Comparison of ENCODE assay signal across 1 cellular context in the genomic region with DNA sequence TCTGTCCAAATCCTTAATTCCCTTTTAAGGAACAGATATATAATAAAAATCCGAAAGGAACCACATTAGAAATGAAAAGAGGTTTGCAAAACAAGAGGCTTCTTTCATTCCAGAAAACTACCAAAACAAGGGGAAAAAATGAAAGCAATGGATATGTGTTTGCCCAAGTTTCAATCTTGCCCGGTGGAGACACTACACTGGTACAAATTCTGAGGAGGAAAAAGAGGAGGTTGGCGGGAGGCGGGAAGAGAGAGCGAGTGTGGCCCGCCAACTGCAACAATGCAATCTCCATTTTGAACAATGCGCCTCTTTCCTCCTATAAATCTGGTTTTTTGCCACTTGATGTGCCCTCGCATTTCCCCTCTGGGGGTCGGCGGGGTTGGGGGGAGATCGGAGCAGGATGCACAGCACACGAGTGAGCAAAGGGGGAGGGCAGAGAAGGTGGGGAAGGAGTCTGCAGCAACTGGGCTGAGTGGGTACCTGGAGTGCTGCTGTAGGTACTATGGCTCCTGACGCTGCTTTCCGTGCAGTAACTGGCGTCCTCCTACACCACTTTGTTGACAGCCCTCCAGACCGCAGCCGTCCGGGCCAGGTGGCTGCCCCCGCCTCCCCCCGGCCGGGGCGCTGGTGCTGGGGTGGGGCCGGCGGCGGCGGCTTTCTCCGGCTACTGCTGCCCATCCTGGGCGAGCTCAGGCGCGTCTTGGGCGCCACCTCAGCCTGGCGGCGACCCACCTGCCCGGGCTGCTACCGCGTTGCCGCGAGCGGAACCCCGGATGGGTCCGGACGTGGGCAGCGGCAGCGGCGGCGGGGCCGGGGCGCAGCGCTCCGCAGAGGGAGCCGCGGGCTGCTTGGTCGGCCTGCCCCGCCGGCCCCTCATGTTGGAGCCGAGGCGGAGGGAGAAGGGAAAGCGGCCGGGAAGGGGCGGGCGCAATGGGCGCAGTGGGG.
TF ChIP-seq lines count a peak whose summit lies in the region.

No MANE protein-coding gene starts in this region.

TF ChIP-seq in HepG2, 621 proteins besides CTCF, POLR2A, EP300 and RAD21 (continued from another document and continues in another):
- TF ChIP-seq, protein P1, sequence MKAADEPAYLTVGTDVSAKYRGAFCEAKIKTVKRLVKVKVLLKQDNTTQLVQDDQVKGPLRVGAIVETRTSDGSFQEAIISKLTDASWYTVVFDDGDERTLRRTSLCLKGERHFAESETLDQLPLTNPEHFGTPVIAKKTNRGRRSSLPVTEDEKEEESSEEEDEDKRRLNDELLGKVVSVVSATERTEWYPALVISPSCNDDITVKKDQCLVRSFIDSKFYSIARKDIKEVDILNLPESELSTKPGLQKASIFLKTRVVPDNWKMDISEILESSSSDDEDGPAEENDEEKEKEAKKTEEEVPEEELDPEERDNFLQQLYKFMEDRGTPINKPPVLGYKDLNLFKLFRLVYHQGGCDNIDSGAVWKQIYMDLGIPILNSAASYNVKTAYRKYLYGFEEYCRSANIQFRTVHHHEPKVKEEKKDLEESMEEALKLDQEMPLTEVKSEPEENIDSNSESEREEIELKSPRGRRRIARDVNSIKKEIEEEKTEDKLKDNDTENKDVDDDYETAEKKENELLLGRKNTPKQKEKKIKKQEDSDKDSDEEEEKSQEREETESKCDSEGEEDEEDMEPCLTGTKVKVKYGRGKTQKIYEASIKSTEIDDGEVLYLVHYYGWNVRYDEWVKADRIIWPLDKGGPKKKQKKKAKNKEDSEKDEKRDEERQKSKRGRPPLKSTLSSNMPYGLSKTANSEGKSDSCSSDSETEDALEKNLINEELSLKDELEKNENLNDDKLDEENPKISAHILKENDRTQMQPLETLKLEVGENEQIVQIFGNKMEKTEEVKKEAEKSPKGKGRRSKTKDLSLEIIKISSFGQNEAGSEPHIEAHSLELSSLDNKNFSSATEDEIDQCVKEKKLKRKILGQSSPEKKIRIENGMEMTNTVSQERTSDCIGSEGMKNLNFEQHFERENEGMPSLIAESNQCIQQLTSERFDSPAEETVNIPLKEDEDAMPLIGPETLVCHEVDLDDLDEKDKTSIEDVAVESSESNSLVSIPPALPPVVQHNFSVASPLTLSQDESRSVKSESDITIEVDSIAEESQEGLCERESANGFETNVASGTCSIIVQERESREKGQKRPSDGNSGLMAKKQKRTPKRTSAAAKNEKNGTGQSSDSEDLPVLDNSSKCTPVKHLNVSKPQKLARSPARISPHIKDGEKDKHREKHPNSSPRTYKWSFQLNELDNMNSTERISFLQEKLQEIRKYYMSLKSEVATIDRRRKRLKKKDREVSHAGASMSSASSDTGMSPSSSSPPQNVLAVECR (CRISPR knock-in tag; IDR thresholded peaks at IDR 0.05; ENCODE audit: borderline replicate concordance) = peak; percentile 69; the same call in 1 of the 2 replicates
- TF ChIP-seq, protein P2, sequence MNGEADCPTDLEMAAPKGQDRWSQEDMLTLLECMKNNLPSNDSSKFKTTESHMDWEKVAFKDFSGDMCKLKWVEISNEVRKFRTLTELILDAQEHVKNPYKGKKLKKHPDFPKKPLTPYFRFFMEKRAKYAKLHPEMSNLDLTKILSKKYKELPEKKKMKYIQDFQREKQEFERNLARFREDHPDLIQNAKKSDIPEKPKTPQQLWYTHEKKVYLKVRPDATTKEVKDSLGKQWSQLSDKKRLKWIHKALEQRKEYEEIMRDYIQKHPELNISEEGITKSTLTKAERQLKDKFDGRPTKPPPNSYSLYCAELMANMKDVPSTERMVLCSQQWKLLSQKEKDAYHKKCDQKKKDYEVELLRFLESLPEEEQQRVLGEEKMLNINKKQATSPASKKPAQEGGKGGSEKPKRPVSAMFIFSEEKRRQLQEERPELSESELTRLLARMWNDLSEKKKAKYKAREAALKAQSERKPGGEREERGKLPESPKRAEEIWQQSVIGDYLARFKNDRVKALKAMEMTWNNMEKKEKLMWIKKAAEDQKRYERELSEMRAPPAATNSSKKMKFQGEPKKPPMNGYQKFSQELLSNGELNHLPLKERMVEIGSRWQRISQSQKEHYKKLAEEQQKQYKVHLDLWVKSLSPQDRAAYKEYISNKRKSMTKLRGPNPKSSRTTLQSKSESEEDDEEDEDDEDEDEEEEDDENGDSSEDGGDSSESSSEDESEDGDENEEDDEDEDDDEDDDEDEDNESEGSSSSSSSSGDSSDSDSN (CRISPR knock-in tag; IDR thresholded peaks at IDR 0.05) = peak; percentile 97
- TF ChIP-seq, protein P3, sequence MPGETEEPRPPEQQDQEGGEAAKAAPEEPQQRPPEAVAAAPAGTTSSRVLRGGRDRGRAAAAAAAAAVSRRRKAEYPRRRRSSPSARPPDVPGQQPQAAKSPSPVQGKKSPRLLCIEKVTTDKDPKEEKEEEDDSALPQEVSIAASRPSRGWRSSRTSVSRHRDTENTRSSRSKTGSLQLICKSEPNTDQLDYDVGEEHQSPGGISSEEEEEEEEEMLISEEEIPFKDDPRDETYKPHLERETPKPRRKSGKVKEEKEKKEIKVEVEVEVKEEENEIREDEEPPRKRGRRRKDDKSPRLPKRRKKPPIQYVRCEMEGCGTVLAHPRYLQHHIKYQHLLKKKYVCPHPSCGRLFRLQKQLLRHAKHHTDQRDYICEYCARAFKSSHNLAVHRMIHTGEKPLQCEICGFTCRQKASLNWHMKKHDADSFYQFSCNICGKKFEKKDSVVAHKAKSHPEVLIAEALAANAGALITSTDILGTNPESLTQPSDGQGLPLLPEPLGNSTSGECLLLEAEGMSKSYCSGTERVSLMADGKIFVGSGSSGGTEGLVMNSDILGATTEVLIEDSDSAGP (CRISPR knock-in tag; IDR thresholded peaks at IDR 0.05; ENCODE audit: borderline replicate concordance) = peak; percentile 13; the same call in 1 of the 2 replicates
- TF ChIP-seq, protein P4, sequence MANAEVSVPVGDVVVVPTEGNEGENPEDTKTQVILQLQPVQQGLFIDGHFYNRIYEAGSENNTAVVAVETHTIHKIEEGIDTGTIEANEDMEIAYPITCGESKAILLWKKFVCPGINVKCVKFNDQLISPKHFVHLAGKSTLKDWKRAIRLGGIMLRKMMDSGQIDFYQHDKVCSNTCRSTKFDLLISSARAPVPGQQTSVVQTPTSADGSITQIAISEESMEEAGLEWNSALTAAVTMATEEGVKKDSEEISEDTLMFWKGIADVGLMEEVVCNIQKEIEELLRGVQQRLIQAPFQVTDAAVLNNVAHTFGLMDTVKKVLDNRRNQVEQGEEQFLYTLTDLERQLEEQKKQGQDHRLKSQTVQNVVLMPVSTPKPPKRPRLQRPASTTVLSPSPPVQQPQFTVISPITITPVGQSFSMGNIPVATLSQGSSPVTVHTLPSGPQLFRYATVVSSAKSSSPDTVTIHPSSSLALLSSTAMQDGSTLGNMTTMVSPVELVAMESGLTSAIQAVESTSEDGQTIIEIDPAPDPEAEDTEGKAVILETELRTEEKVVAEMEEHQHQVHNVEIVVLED (CRISPR knock-in tag; IDR thresholded peaks at IDR 0.05; ENCODE audit: borderline replicate concordance) = 0 out of 2 replicates have a peak, but pooled peaks have one; percentile 27
- TF ChIP-seq ZNF850 (CRISPR knock-in tag; conservative IDR thresholded peaks at IDR 0.05) (no peak), FOXP1 (IDR thresholded peaks at IDR 0.05) (no peak), FOXP1 (CRISPR knock-in tag; IDR thresholded peaks at IDR 0.05) (no peak), NR2F1 (CRISPR knock-in tag; IDR thresholded peaks at IDR 0.05) (no peak), ISL2 (CRISPR knock-in tag; IDR thresholded peaks at IDR 0.05) (no peak; the same call in 1 of the 2 replicates), DMAP1 (CRISPR knock-in tag; IDR thresholded peaks at IDR 0.05) (peak; percentile 15; the same call in 1 of the 2 replicates), CCDC6 (CRISPR knock-in tag; IDR thresholded peaks at IDR 0.05) (peak; percentile 78), ZEB1 (IDR thresholded peaks at IDR 0.05; ENCODE audit: insufficient replicate concordance, low read depth) (no peak), ZBTB7A (CRISPR knock-in tag; IDR thresholded peaks at IDR 0.05) (0 out of 2 replicates have a peak, but pooled peaks have one; percentile 18), FLYWCH1 (CRISPR knock-in tag; IDR thresholded peaks at IDR 0.05) (no peak), KLF12 (CRISPR knock-in tag; IDR thresholded peaks at IDR 0.05; ENCODE audit: borderline replicate concordance) (peak; percentile 51; the same call in 1 of the 2 replicates), ZFY (CRISPR knock-in tag; IDR thresholded peaks at IDR 0.05) (peak; percentile 84; the same call in 1 of the 2 replicates)
- TF ChIP-seq, protein P5, sequence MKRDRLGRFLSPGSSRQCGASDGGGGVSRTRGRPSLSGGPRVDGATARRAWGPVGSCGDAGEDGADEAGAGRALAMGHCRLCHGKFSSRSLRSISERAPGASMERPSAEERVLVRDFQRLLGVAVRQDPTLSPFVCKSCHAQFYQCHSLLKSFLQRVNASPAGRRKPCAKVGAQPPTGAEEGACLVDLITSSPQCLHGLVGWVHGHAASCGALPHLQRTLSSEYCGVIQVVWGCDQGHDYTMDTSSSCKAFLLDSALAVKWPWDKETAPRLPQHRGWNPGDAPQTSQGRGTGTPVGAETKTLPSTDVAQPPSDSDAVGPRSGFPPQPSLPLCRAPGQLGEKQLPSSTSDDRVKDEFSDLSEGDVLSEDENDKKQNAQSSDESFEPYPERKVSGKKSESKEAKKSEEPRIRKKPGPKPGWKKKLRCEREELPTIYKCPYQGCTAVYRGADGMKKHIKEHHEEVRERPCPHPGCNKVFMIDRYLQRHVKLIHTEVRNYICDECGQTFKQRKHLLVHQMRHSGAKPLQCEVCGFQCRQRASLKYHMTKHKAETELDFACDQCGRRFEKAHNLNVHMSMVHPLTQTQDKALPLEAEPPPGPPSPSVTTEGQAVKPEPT (CRISPR knock-in tag; IDR thresholded peaks at IDR 0.05; ENCODE audit: low read depth) = 0 out of 2 replicates have a peak, but pooled peaks have one; percentile 7
- TF ChIP-seq, protein P6, sequence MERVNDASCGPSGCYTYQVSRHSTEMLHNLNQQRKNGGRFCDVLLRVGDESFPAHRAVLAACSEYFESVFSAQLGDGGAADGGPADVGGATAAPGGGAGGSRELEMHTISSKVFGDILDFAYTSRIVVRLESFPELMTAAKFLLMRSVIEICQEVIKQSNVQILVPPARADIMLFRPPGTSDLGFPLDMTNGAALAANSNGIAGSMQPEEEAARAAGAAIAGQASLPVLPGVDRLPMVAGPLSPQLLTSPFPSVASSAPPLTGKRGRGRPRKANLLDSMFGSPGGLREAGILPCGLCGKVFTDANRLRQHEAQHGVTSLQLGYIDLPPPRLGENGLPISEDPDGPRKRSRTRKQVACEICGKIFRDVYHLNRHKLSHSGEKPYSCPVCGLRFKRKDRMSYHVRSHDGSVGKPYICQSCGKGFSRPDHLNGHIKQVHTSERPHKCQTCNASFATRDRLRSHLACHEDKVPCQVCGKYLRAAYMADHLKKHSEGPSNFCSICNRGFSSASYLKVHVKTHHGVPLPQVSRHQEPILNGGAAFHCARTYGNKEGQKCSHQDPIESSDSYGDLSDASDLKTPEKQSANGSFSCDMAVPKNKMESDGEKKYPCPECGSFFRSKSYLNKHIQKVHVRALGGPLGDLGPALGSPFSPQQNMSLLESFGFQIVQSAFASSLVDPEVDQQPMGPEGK (CRISPR knock-in tag; IDR thresholded peaks at IDR 0.05) = peak; percentile 60
- TF ChIP-seq, protein P7, sequence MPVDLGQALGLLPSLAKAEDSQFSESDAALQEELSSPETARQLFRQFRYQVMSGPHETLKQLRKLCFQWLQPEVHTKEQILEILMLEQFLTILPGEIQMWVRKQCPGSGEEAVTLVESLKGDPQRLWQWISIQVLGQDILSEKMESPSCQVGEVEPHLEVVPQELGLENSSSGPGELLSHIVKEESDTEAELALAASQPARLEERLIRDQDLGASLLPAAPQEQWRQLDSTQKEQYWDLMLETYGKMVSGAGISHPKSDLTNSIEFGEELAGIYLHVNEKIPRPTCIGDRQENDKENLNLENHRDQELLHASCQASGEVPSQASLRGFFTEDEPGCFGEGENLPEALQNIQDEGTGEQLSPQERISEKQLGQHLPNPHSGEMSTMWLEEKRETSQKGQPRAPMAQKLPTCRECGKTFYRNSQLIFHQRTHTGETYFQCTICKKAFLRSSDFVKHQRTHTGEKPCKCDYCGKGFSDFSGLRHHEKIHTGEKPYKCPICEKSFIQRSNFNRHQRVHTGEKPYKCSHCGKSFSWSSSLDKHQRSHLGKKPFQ (CRISPR knock-in tag; IDR thresholded peaks at IDR 0.05; ENCODE audit: insufficient replicate concordance) = peak; percentile 55
- TF ChIP-seq, protein P8, sequence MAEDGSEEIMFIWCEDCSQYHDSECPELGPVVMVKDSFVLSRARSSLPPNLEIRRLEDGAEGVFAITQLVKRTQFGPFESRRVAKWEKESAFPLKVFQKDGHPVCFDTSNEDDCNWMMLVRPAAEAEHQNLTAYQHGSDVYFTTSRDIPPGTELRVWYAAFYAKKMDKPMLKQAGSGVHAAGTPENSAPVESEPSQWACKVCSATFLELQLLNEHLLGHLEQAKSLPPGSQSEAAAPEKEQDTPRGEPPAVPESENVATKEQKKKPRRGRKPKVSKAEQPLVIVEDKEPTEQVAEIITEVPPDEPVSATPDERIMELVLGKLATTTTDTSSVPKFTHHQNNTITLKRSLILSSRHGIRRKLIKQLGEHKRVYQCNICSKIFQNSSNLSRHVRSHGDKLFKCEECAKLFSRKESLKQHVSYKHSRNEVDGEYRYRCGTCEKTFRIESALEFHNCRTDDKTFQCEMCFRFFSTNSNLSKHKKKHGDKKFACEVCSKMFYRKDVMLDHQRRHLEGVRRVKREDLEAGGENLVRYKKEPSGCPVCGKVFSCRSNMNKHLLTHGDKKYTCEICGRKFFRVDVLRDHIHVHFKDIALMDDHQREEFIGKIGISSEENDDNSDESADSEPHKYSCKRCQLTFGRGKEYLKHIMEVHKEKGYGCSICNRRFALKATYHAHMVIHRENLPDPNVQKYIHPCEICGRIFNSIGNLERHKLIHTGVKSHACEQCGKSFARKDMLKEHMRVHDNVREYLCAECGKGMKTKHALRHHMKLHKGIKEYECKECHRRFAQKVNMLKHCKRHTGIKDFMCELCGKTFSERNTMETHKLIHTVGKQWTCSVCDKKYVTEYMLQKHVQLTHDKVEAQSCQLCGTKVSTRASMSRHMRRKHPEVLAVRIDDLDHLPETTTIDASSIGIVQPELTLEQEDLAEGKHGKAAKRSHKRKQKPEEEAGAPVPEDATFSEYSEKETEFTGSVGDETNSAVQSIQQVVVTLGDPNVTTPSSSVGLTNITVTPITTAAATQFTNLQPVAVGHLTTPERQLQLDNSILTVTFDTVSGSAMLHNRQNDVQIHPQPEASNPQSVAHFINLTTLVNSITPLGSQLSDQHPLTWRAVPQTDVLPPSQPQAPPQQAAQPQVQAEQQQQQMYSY (CRISPR knock-in tag; IDR thresholded peaks at IDR 0.05) = no peak
- TF ChIP-seq, protein P9, sequence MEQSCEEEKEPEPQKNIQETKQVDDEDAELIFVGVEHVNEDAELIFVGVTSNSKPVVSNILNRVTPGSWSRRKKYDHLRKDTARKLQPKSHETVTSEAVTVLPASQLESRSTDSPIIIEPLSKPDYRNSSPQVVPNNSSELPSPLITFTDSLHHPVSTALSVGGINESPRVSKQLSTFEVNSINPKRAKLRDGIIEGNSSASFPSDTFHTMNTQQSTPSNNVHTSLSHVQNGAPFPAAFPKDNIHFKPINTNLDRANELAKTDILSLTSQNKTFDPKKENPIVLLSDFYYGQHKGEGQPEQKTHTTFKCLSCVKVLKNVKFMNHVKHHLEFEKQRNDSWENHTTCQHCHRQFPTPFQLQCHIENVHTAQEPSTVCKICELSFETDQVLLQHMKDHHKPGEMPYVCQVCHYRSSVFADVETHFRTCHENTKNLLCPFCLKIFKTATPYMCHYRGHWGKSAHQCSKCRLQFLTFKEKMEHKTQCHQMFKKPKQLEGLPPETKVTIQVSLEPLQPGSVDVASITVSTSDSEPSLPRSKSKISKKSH (CRISPR knock-in tag; IDR thresholded peaks at IDR 0.05; ENCODE audit: borderline replicate concordance) = peak; percentile 81
- TF ChIP-seq, protein P10, sequence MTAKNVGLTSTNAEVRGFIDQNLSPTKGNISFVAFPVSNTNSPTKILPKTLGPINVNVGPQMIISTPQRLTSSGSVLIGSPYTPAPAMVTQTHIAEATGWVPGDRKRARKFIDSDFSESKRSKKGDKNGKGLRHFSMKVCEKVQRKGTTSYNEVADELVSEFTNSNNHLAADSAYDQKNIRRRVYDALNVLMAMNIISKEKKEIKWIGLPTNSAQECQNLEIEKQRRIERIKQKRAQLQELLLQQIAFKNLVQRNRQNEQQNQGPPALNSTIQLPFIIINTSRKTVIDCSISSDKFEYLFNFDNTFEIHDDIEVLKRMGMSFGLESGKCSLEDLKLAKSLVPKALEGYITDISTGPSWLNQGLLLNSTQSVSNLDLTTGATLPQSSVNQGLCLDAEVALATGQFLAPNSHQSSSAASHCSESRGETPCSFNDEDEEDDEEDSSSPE (CRISPR knock-in tag; IDR thresholded peaks at IDR 0.05) = peak; percentile 67
